1 cellular context compared by ENCODE assay signal in the genomic region with DNA sequence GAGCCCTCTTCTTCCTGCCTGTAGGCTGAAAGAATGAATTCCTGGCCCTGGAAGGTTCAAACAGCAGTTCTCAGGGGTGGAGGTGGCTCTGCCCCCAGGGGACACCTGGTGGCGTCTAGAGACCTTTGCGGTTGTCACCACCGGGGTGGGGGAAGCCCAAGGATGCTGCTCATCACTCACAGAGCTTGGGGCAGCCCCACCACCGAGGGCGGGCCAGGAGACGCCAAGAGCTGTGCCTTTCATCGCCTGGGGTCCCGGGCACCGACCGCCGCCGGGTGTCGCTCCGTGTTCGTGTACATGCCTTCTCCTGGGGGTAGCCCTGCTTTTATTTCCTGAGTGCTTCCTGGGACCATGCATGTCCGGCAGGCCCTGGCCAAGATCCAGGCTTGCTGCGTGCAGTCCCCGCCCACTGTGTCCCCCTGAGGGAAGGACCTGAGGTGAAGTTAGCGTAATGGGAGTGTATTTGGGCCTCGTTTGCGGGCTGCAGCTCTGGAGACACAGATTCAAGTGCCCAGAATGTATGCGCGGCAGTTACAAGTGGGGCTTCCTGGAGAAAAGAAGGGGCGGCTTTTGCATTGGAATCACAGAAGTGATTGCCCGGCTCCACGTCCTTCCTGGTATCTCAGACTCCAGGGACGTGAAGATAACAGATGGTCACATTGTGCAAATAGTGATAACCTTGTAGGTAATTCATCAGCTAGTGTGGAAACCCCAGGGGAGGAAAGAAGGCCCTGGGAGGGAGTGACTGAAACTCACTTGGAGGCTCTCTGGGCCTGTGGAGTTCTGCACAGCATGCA.
TF ChIP-seq lines count a peak whose summit lies in the region.

No MANE protein-coding gene starts in this region.

TF ChIP-seq in HepG2, 621 proteins besides CTCF, POLR2A, EP300 and RAD21 (continued from another document and continues in another):
- TF ChIP-seq, protein P1, sequence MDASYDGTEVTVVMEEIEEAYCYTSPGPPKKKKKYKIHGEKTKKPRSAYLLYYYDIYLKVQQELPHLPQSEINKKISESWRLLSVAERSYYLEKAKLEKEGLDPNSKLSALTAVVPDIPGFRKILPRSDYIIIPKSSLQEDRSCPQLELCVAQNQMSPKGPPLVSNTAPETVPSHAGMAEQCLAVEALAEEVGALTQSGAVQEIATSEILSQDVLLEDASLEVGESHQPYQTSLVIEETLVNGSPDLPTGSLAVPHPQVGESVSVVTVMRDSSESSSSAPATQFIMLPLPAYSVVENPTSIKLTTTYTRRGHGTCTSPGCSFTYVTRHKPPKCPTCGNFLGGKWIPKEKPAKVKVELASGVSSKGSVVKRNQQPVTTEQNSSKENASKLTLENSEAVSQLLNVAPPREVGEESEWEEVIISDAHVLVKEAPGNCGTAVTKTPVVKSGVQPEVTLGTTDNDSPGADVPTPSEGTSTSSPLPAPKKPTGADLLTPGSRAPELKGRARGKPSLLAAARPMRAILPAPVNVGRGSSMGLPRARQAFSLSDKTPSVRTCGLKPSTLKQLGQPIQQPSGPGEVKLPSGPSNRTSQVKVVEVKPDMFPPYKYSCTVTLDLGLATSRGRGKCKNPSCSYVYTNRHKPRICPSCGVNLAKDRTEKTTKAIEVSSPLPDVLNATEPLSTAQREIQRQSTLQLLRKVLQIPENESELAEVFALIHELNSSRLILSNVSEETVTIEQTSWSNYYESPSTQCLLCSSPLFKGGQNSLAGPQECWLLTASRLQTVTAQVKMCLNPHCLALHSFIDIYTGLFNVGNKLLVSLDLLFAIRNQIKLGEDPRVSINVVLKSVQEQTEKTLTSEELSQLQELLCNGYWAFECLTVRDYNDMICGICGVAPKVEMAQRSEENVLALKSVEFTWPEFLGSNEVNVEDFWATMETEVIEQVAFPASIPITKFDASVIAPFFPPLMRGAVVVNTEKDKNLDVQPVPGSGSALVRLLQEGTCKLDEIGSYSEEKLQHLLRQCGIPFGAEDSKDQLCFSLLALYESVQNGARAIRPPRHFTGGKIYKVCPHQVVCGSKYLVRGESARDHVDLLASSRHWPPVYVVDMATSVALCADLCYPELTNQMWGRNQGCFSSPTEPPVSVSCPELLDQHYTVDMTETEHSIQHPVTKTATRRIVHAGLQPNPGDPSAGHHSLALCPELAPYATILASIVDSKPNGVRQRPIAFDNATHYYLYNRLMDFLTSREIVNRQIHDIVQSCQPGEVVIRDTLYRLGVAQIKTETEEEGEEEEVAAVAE (CRISPR knock-in tag; IDR thresholded peaks at IDR 0.05; ENCODE audit: borderline replicate concordance): no peak
- TF ChIP-seq, protein P2, sequence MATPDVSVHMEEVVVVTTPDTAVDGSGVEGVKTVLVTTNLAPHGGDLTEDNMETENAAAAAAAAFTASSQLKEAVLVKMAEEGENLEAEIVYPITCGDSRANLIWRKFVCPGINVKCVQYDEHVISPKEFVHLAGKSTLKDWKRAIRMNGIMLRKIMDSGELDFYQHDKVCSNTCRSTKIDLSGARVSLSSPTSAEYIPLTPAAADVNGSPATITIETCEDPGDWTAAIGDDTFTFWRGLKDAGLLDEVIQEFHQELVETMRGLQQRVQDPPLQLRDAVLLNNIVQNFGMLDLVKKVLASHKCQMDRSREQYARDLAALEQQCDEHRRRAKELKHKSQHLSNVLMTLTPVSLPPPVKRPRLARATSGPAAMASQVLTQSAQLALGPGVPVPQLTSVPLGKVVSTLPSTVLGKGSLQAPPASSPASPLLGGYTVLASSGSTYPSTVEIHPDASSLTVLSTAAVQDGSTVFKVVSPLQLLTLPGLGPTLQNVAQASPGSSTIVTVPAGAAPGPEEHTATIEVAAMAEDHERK (CRISPR knock-in tag; IDR thresholded peaks at IDR 0.05; ENCODE audit: low read depth): no peak
- no peak; the same call in 1 of the 2 replicates for TF ChIP-seq ZNF205 (CRISPR knock-in tag; IDR thresholded peaks at IDR 0.05)
- TF ChIP-seq, protein P3, sequence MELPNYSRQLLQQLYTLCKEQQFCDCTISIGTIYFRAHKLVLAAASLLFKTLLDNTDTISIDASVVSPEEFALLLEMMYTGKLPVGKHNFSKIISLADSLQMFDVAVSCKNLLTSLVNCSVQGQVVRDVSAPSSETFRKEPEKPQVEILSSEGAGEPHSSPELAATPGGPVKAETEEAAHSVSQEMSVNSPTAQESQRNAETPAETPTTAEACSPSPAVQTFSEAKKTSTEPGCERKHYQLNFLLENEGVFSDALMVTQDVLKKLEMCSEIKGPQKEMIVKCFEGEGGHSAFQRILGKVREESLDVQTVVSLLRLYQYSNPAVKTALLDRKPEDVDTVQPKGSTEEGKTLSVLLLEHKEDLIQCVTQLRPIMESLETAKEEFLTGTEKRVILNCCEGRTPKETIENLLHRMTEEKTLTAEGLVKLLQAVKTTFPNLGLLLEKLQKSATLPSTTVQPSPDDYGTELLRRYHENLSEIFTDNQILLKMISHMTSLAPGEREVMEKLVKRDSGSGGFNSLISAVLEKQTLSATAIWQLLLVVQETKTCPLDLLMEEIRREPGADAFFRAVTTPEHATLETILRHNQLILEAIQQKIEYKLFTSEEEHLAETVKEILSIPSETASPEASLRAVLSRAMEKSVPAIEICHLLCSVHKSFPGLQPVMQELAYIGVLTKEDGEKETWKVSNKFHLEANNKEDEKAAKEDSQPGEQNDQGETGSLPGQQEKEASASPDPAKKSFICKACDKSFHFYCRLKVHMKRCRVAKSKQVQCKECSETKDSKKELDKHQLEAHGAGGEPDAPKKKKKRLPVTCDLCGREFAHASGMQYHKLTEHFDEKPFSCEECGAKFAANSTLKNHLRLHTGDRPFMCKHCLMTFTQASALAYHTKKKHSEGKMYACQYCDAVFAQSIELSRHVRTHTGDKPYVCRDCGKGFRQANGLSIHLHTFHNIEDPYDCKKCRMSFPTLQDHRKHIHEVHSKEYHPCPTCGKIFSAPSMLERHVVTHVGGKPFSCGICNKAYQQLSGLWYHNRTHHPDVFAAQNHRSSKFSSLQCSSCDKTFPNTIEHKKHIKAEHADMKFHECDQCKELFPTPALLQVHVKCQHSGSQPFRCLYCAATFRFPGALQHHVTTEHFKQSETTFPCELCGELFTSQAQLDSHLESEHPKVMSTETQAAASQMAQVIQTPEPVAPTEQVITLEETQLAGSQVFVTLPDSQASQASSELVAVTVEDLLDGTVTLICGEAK (IDR thresholded peaks at IDR 0.05): no peak
- TF ChIP-seq, protein P3 (CRISPR knock-in tag; IDR thresholded peaks at IDR 0.05): 0 out of 2 replicates have a peak, but pooled peaks have one; percentile 20
- TF ChIP-seq NAIF1 (CRISPR knock-in tag; IDR thresholded peaks at IDR 0.05; ENCODE audit: borderline replicate concordance): no peak
- no peak for TF ChIP-seq ZNF562 (CRISPR knock-in tag; IDR thresholded peaks at IDR 0.05; ENCODE audit: borderline replicate concordance)
- peak; percentile 86 for TF ChIP-seq ETV5 (CRISPR knock-in tag; IDR thresholded peaks at IDR 0.05; ENCODE audit: borderline replicate concordance)
- TF ChIP-seq, protein P4, sequence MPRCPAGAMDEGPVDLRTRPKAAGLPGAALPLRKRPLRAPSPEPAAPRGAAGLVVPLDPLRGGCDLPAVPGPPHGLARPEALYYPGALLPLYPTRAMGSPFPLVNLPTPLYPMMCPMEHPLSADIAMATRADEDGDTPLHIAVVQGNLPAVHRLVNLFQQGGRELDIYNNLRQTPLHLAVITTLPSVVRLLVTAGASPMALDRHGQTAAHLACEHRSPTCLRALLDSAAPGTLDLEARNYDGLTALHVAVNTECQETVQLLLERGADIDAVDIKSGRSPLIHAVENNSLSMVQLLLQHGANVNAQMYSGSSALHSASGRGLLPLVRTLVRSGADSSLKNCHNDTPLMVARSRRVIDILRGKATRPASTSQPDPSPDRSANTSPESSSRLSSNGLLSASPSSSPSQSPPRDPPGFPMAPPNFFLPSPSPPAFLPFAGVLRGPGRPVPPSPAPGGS (CRISPR knock-in tag; IDR thresholded peaks at IDR 0.05): no peak
- TF ChIP-seq, protein P5, sequence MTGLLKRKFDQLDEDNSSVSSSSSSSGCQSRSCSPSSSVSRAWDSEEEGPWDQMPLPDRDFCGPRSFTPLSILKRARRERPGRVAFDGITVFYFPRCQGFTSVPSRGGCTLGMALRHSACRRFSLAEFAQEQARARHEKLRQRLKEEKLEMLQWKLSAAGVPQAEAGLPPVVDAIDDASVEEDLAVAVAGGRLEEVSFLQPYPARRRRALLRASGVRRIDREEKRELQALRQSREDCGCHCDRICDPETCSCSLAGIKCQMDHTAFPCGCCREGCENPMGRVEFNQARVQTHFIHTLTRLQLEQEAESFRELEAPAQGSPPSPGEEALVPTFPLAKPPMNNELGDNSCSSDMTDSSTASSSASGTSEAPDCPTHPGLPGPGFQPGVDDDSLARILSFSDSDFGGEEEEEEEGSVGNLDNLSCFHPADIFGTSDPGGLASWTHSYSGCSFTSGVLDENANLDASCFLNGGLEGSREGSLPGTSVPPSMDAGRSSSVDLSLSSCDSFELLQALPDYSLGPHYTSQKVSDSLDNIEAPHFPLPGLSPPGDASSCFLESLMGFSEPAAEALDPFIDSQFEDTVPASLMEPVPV (CRISPR knock-in tag; IDR thresholded peaks at IDR 0.05): no peak
- TF ChIP-seq ZMYM4 (CRISPR knock-in tag; IDR thresholded peaks at IDR 0.05): 0 out of 2 replicates have a peak, but pooled peaks have one; percentile 37
- TF ChIP-seq, protein P6, sequence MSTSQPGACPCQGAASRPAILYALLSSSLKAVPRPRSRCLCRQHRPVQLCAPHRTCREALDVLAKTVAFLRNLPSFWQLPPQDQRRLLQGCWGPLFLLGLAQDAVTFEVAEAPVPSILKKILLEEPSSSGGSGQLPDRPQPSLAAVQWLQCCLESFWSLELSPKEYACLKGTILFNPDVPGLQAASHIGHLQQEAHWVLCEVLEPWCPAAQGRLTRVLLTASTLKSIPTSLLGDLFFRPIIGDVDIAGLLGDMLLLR (CRISPR knock-in tag; IDR thresholded peaks at IDR 0.05): no peak
- TF ChIP-seq, protein P7, sequence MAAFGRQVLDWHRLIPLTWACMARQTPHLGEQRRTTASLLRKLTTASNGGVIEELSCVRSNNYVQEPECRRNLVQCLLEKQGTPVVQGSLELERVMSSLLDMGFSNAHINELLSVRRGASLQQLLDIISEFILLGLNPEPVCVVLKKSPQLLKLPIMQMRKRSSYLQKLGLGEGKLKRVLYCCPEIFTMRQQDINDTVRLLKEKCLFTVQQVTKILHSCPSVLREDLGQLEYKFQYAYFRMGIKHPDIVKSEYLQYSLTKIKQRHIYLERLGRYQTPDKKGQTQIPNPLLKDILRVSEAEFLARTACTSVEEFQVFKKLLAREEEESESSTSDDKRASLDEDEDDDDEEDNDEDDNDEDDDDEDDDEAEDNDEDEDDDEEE (CRISPR knock-in tag; IDR thresholded peaks at IDR 0.05): no peak
- no peak for TF ChIP-seq ZNF761 (CRISPR knock-in tag; conservative IDR thresholded peaks at IDR 0.05)
- 0 out of 2 replicates have a peak, but pooled peaks have one; percentile 59 for TF ChIP-seq AKAP8 (CRISPR knock-in tag; IDR thresholded peaks at IDR 0.05)
- no peak for TF ChIP-seq BRD4 (CRISPR knock-in tag; IDR thresholded peaks at IDR 0.05)
- no peak for TF ChIP-seq NFYB (CRISPR knock-in tag; IDR thresholded peaks at IDR 0.05)
- TF ChIP-seq, protein P8, sequence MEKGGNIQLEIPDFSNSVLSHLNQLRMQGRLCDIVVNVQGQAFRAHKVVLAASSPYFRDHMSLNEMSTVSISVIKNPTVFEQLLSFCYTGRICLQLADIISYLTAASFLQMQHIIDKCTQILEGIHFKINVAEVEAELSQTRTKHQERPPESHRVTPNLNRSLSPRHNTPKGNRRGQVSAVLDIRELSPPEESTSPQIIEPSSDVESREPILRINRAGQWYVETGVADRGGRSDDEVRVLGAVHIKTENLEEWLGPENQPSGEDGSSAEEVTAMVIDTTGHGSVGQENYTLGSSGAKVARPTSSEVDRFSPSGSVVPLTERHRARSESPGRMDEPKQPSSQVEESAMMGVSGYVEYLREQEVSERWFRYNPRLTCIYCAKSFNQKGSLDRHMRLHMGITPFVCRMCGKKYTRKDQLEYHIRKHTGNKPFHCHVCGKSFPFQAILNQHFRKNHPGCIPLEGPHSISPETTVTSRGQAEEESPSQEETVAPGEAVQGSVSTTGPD (CRISPR knock-in tag; IDR thresholded peaks at IDR 0.05): peak; percentile 67; the same call in 1 of the 2 replicates
- TF ChIP-seq, protein P9, sequence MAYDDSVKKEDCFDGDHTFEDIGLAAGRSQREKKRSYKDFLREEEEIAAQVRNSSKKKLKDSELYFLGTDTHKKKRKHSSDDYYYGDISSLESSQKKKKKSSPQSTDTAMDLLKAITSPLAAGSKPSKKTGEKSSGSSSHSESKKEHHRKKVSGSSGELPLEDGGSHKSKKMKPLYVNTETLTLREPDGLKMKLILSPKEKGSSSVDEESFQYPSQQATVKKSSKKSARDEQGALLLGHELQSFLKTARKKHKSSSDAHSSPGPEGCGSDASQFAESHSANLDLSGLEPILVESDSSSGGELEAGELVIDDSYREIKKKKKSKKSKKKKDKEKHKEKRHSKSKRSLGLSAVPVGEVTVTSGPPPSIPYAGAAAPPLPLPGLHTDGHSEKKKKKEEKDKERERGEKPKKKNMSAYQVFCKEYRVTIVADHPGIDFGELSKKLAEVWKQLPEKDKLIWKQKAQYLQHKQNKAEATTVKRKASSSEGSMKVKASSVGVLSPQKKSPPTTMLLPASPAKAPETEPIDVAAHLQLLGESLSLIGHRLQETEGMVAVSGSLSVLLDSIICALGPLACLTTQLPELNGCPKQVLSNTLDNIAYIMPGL (CRISPR knock-in tag; IDR thresholded peaks at IDR 0.05; ENCODE audit: borderline replicate concordance in 1 of 2, low read depth in 1 of 2): peak; percentile 63 to 80; a peak in 1 of 4 replicates
- TF ChIP-seq, protein P10, sequence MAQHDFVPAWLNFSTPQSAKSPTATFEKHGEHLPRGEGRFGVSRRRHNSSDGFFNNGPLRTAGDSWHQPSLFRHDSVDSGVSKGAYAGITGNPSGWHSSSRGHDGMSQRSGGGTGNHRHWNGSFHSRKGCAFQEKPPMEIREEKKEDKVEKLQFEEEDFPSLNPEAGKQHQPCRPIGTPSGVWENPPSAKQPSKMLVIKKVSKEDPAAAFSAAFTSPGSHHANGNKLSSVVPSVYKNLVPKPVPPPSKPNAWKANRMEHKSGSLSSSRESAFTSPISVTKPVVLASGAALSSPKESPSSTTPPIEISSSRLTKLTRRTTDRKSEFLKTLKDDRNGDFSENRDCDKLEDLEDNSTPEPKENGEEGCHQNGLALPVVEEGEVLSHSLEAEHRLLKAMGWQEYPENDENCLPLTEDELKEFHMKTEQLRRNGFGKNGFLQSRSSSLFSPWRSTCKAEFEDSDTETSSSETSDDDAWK (CRISPR knock-in tag; IDR thresholded peaks at IDR 0.05): no peak
